8 cellular contexts compared by ENCODE assay signal in the genomic region with DNA sequence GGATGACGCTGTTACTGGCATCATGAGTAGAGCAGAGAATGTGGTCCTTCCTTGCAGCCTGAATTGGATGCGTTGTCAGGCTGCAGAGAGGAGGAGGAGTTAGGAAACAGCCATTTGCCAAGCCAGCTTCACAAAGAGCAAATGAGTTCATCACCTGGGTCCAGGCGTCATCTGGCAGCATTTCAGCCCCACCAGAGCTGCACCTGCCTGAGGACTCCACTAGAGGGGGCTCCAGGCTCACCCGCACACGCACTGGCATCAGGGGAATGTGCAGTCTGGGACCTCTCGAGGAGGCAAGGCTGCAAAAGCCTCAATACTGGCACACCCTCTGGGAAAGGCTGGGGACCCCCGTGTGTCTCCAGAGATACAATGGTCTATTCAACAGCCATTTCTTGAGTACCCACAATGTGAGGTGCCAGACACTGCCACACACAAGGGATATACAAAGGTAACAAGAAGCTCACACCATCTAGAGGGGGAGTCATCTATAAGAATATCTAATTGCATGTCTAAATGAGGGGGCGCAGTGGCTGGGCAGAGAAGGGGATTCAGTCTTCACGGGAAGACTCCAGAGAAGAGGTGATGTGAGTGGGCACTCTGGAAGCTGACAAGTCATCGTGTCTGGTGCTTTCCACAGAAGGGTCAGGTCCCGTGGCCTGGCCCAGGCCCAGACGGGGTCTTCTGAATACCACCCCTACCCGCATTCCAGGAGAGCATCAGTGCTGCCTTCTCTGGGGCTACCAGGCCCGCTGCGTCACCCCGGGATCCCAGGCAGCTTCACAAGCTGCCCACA. TPM values are rescaled to one million over a fixed set of nuclear protein-coding genes. Genes with fewer than 3 reads are reported as not detected.
DNase-seq lines count a peak whose midpoint lies in the region; ATAC-seq and TF ChIP-seq lines count a peak whose summit lies in the region.

No MANE protein-coding gene starts in this region.

- H3K36me3 ChIP-seq in heart left ventricle: peaks cover 0 to 18% (median 4%) of the 10 kb centered on the region in 9 donors
- no peaks in the 10 kb centered on the region for H3K36me3 ChIP-seq in prostate gland

- ATAC-seq in heart left ventricle: peak; percentile 68 to 91 (median 86)
- ATAC-seq in HG03025 (IDR thresholded peaks at IDR 0.05; ENCODE audit: low FRiP score, unreplicated experiment): no peak
- no peak for ATAC-seq in HG02852 (IDR thresholded peaks at IDR 0.05; ENCODE audit: unreplicated experiment)

- TF ChIP-seq CTCF in GM12865 (IDR thresholded peaks at IDR 0.05; ENCODE audit: insufficient read depth, low read depth, low read length, missing control alignments): peak; percentile 98
- TF ChIP-seq CTCF in heart left ventricle (IDR thresholded peaks at IDR 0.05): peak; percentile 83 to 92 (median 92)
- TF ChIP-seq CTCF in prostate gland (IDR thresholded peaks at IDR 0.05): peak; percentile 48 to 93 (median 84)

- DNase-seq in GM12865 (ENCODE audit: low read depth): peak; percentile 60
- DNase-seq in NCI-H1105 (lab: John Stamatoyannopoulos, UW): peak; percentile 65
- DNase-seq in SKM-1 (lab: John Stamatoyannopoulos, UW; ENCODE audit: unreplicated experiment): peak; percentile 51
- peak; percentile 37 to 91 (median 78) for DNase-seq in amygdala (lab: John Stamatoyannopoulos, UW)
- peak; percentile 63 to 81 (median 68) for DNase-seq in heart left ventricle
- DNase-seq in prostate gland (ENCODE audit: low spot score): peak; percentile 35

- H3K4me3 ChIP-seq in GM12865 (ENCODE audit: low read depth, low read length) (no peak overlapping the region), heart left ventricle (no peak overlapping the region), prostate gland (no peak overlapping the region)

- peaks cover 0 to 10% (median 0%) of the 10 kb centered on the region in 12 donors for H3K4me1 ChIP-seq in heart left ventricle
- no peaks in the 10 kb centered on the region for H3K4me1 ChIP-seq in prostate gland (replicated peaks)

- H3K9me3 ChIP-seq in heart left ventricle (no peaks in the 10 kb centered on the region), prostate gland (no peaks in the 10 kb centered on the region)

- H3K27me3 ChIP-seq in heart left ventricle (no peaks in the 10 kb centered on the region), prostate gland (replicated peaks; ENCODE audit: insufficient read depth) (no peaks in the 10 kb centered on the region)

- intact Hi-C loops in heart left ventricle (cut with DNase I): loop anchor here (1.0 to 10.0 kb wide), 10 partner anchors 68 to 268 kb away; no protein-coding TSS in a partner anchor
- intact Hi-C loops in prostate gland (cut with DNase I): loop anchor here (2.0 to 5.0 kb wide), 2 partner anchors 73 to 153 kb away; no protein-coding TSS in a partner anchor

- H3K27ac ChIP-seq in heart left ventricle (no peak overlapping the region), prostate gland (no peak overlapping the region)

- 37 to 54% (median 50%) methylated on average over 12 to 16 of the region's 16 CpGs for WGBS in heart left ventricle, 4 donors
- WGBS in prostate gland: 56% methylated on average over 16 of the region's 16 CpGs

- no peak for TF ChIP-seq POLR2A in heart left ventricle (IDR thresholded peaks at IDR 0.05)
- TF ChIP-seq POLR2A in prostate gland (IDR thresholded peaks at IDR 0.05): no peak

RNA-seq across cellular contexts. Expression of gene CNTN2, which starts 53.5 kb away (rescaled TPM):
- total RNA-seq in heart left ventricle (1 to 10 TPM in 1 of 9 donors, under 1 TPM in 5, not detected in 3; 0.04 to 2.4 (median 0.19) TPM), prostate gland (1 to 10 TPM in 1 of 2 donors, not detected in 1; 5.1 TPM)
- polyA plus RNA-seq in heart left ventricle: under 1 TPM; 0.06 to 0.84 TPM

Comparison
In these comparisons a context has a peak if more than half of its experiments do, and no peak if none do; other contexts are left out.
1. ATAC-seq: peak in heart left ventricle (4 of 4); none in HG03025 (single experiment) and HG02852 (single experiment).
2. Peak in every context shown above with its lines, with median percentiles within 50 percentile points of each other: DNase-seq and CTCF ChIP-seq.